12 cellular contexts compared by ENCODE assay signal in genomic region chr13:99323488-99323887, GRCh38. TPM values are rescaled to one million over a fixed set of nuclear protein-coding genes. Genes with fewer than 3 reads are reported as not detected.
DNase-seq lines count a peak whose midpoint lies in the region; ATAC-seq and TF ChIP-seq lines count a peak whose summit lies in the region.
"Had no signal": no experiment of that assay in that cellular context is flagged by ENCODE, and none has a peak within 500 bp of the region (broad histone marks: within the 10 kb centered on the region; RNA-seq: fewer than 3 reads in every experiment).

No MANE protein-coding gene starts in this region.

- H3K4ac ChIP-seq in mesenchymal stem cell (ENCODE audit: low read depth in 1 of 2, low read length in 2 of 2) = peak overlapping the region in 1 of 2 experiments; percentile 15

- no peak overlapping the region for H3K23ac ChIP-seq in mesenchymal stem cell (ENCODE audit: low read length in 2 of 2)

- H3K27ac Mint-ChIP-seq in CD4-positive, alpha-beta T cell = peak overlapping the region; percentile 93
- peak overlapping the region; percentile 97 for H3K27ac Mint-ChIP-seq in activated T-helper 17 cell treated with anti-CD3 and anti-CD28 coated beads, Interleukin-2, amount 50 U/mL, for 72 hours

- H3K36me3 ChIP-seq in HCT116 (ENCODE audit: control insufficient read depth in 1 of 2, insufficient read depth in 2 of 2, low read length in 2 of 2) = peaks cover 0 to 4% of the 10 kb centered on the region in 2 experiments; a peak in 1 of 4 replicates
- peaks cover 1 to 16% of the 10 kb centered on the region in 2 experiments for H3K36me3 ChIP-seq in mesenchymal stem cell (ENCODE audit: control insufficient read depth in 1 of 2, insufficient read depth in 2 of 2, low read depth in 1 of 2, low read length in 2 of 2)
- H3K36me3 ChIP-seq in sigmoid colon = no peaks in the 10 kb centered on the region

- peaks cover 58% of the 10 kb centered on the region for H3K36me3 Mint-ChIP-seq in CD4-positive, alpha-beta T cell (ENCODE audit: low read depth)
- H3K36me3 Mint-ChIP-seq in activated T-helper 17 cell treated with anti-CD3 and anti-CD28 coated beads, Interleukin-2, amount 50 U/mL, for 72 hours (ENCODE audit: low read depth) = peaks cover 76% of the 10 kb centered on the region

- no peak for TF ChIP-seq POLR2A in HCT116 (IDR thresholded peaks at IDR 0.05; ENCODE audit: borderline replicate concordance, extremely low read depth, insufficient read depth, insufficient read length)
- TF ChIP-seq POLR2A in sigmoid colon (IDR thresholded peaks at IDR 0.05) = no peak

- H4K20me1 ChIP-seq in HCT116 (ENCODE audit: insufficient read depth) = no peaks in the 10 kb centered on the region

- TF ChIP-seq EP300 in sigmoid colon (IDR thresholded peaks at IDR 0.05) = no peak

- no peaks in the 10 kb centered on the region for H3K27me3 Mint-ChIP-seq in CD4-positive, alpha-beta T cell
- no peaks in the 10 kb centered on the region for H3K27me3 Mint-ChIP-seq in activated T-helper 17 cell treated with anti-CD3 and anti-CD28 coated beads, Interleukin-2, amount 50 U/mL, for 72 hours

- H2BK15ac ChIP-seq in mesenchymal stem cell (ENCODE audit: low read depth, poor library complexity, severe bottlenecking) = no peak overlapping the region

- peak overlapping the region in 1 of 2 experiments; percentile 21 for H3K18ac ChIP-seq in mesenchymal stem cell (ENCODE audit: low read depth in 1 of 2, low read length in 2 of 2)

- no peak overlapping the region for H2AK5ac ChIP-seq in mesenchymal stem cell (ENCODE audit: low read length, severe bottlenecking)

- intact Hi-C loops in CD4-positive, alpha-beta T cell (cut with DNase I, micrococcal nuclease) = no loop called here
- intact Hi-C loops in HCT116 (cut with micrococcal nuclease) = no loop called here
- intact Hi-C loops in sigmoid colon (cut with DNase I) = no loop called here

- no peaks in the 10 kb centered on the region for H3K9me3 ChIP-seq in CD4-positive, alpha-beta T cell (ENCODE audit: control insufficient read depth, low read length)
- no peaks in the 10 kb centered on the region for H3K9me3 ChIP-seq in HCT116 (ENCODE audit: control insufficient read depth in 1 of 2, insufficient read depth in 1 of 2, low read depth in 1 of 2, low read length in 2 of 2)
- no peaks in the 10 kb centered on the region for H3K9me3 ChIP-seq in mesenchymal stem cell (ENCODE audit: control insufficient read depth, low read length)
- no peaks in the 10 kb centered on the region for H3K9me3 ChIP-seq in sigmoid colon

- ATAC-seq in CD4-positive, alpha-beta T cell (ENCODE audit: poor library complexity) = no peak
- peak; percentile 74 for ATAC-seq in HCT116
- ATAC-seq in activated T-helper 17 cell treated with anti-CD3 and anti-CD28 coated beads, Interleukin-2, amount 50 U/mL, for 72 hours (replicated peaks) = no peak
- ATAC-seq in HG02870 (IDR thresholded peaks at IDR 0.05; ENCODE audit: unreplicated experiment) = no peak

- peak overlapping the region; percentile 80 for H3K27ac ChIP-seq in CD4-positive, alpha-beta T cell (ENCODE audit: low read depth, low read length)
- peak overlapping the region; percentile 62; the same call in 1 of the 2 replicates for H3K27ac ChIP-seq in HCT116 (ENCODE audit: low read depth, low read length)
- no peak overlapping the region for H3K27ac ChIP-seq in mesenchymal stem cell (ENCODE audit: low read length, poor library complexity, severe bottlenecking)
- peak overlapping the region in 1 of 4 donors; percentile 57 for H3K27ac ChIP-seq in sigmoid colon
- H3K27ac ChIP-seq: hepatocyte, parathyroid adenoma had no signal

- TF ChIP-seq RAD21 in HCT116 (IDR thresholded peaks at IDR 0.05; ENCODE audit: low read depth) = no peak

- no peak for TF ChIP-seq CTCF in CD4-positive, alpha-beta T cell (IDR thresholded peaks at IDR 0.05)
- no peak for TF ChIP-seq CTCF in HCT116 (IDR thresholded peaks at IDR 0.05 in 2 of 3, conservative IDR thresholded peaks at IDR 0.05 in 1 of 3; ENCODE audit: borderline replicate concordance in 1 of 3, insufficient read depth in 1 of 3, low read depth in 2 of 3, low read length in 2 of 3)
- TF ChIP-seq CTCF in sigmoid colon (IDR thresholded peaks at IDR 0.05) = no peak

- H2BK120ac ChIP-seq in mesenchymal stem cell (ENCODE audit: low read depth, low read length) = no peak overlapping the region

- H3K4me2 ChIP-seq in HCT116 (ENCODE audit: low read length) = peak overlapping the region; percentile 64
- no peak overlapping the region for H3K4me2 ChIP-seq in mesenchymal stem cell (ENCODE audit: low read length, poor library complexity, severe bottlenecking)
- H3K4me2 ChIP-seq: hepatocyte had no signal

- WGBS in mesenchymal stem cell = 74% methylated on average over 2 of the region's 3 CpGs
- 63 to 89% methylated on average over 3 of the region's 3 CpGs for WGBS in sigmoid colon, 2 donors

- H3K9me2 ChIP-seq in HCT116 (ENCODE audit: insufficient read depth) = no peaks in the 10 kb centered on the region

- POLR2A ChIA-PET in CD4-positive, alpha-beta T cell (lab: Charles Lee) = interaction anchor here (1.0 to 5.2 kb wide), 11 partner anchors 9 to 97 kb away, joined by 4 to 36 read pairs (median 5); partner anchors contain the start of gene GPR183
- POLR2A ChIA-PET in HCT116 (lab: Charles Lee) = no interaction called here

- H3K27me3 ChIP-seq in CD4-positive, alpha-beta T cell (ENCODE audit: control insufficient read depth, insufficient read depth, low read length) = no peaks in the 10 kb centered on the region
- H3K27me3 ChIP-seq in HCT116 (ENCODE audit: insufficient read depth, low read length) (no peaks in the 10 kb centered on the region), mesenchymal stem cell (ENCODE audit: control insufficient read depth in 1 of 2, insufficient read depth in 1 of 2, low read length in 2 of 2) (no peaks in the 10 kb centered on the region), sigmoid colon (no peaks in the 10 kb centered on the region)
- H3K27me3 ChIP-seq: hepatocyte had no signal

- H3K79me1 ChIP-seq in mesenchymal stem cell (replicated peaks; ENCODE audit: low read length, poor library complexity, severe bottlenecking) = peaks cover 12% of the 10 kb centered on the region

- no TSS peak for BruUV-seq in HCT116 (replicated peaks; lab: Mats Ljungman, UMichigan)

- no peak overlapping the region for H4K8ac ChIP-seq in mesenchymal stem cell (ENCODE audit: low read length)

- CTCF ChIA-PET in CD4-positive, alpha-beta T cell (lab: Charles Lee) = interaction anchor here (1.2 to 2.9 kb wide), 6 partner anchors 15 to 113 kb away, joined by 3 to 18 read pairs (median 5); no protein-coding TSS in a partner anchor
- CTCF ChIA-PET in HCT116 (lab: Charles Lee) = interaction anchor here (1.0 kb wide), 1 partner anchor 43 kb away, joined by 3 read pairs; no protein-coding TSS in a partner anchor

- DNase-seq in CD4-positive, alpha-beta T cell = no peak
- DNase-seq in HCT116 (ENCODE audit: low read depth, low spot score) = peak; percentile 60
- DNase-seq in mesenchymal stem cell = peak; percentile 43
- no peak for DNase-seq in sigmoid colon
- DNase-seq in DMS153 (lab: John Stamatoyannopoulos, UW) = no peak
- DNase-seq in HPDE6-E6E7 (ENCODE audit: extremely low spot score) = no peak
- DNase-seq: Calu3, NCI-H2171 treated with DMSO at 0.1 percent for 48 hours had no signal

- RAD21 ChIA-PET in HCT116 (lab: Charles Lee; ENCODE audit: low non-redundant PET in 1 of 2, low total read pairs in 2 of 2, uncharacterized antibody in 2 of 2, unreplicated experiment in 2 of 2) = no interaction called here

- H3K4me3 ChIP-seq in HCT116 (replicated peaks in 1 of 2; ENCODE audit: low read depth in 1 of 2, low read length in 2 of 2) = no peak overlapping the region
- H3K4me3 ChIP-seq in mesenchymal stem cell (ENCODE audit: insufficient read depth in 1 of 2, low read depth in 1 of 2, low read length in 2 of 2) = peak overlapping the region in 1 of 2 experiments; percentile 64
- no peak overlapping the region for H3K4me3 ChIP-seq in sigmoid colon
- H3K4me3 ChIP-seq: hepatocyte had no signal

- H3K79me2 ChIP-seq in HCT116 (ENCODE audit: insufficient read depth, low read length) = peaks cover 5% of the 10 kb centered on the region
- H3K79me2 ChIP-seq: hepatocyte, parathyroid adenoma had no signal

- no peak overlapping the region for H3K14ac ChIP-seq in mesenchymal stem cell (ENCODE audit: low read length in 2 of 2)

- peak overlapping the region; percentile 11 for H4K91ac ChIP-seq in mesenchymal stem cell (ENCODE audit: low read length)

- H3K9me3 Mint-ChIP-seq in CD4-positive, alpha-beta T cell = no peaks in the 10 kb centered on the region
- H3K9me3 Mint-ChIP-seq in activated T-helper 17 cell treated with anti-CD3 and anti-CD28 coated beads, Interleukin-2, amount 50 U/mL, for 72 hours = no peaks in the 10 kb centered on the region

- no peak overlapping the region for H2BK12ac ChIP-seq in mesenchymal stem cell (ENCODE audit: low read length in 2 of 2)

- H3K4me1 ChIP-seq in HCT116 (ENCODE audit: control insufficient read depth in 1 of 2, insufficient read depth in 2 of 2, low read length in 2 of 2) (peaks cover 55 to 59% of the 10 kb centered on the region in 2 experiments), mesenchymal stem cell (ENCODE audit: control insufficient read depth, insufficient read depth, low read depth, low read length) (peaks cover 3% of the 10 kb centered on the region), sigmoid colon (peaks cover 0 to 32% (median 13%) of the 10 kb centered on the region in 4 donors)
- H3K4me1 ChIP-seq: parathyroid adenoma had no signal

- H3K4me1 Mint-ChIP-seq in CD4-positive, alpha-beta T cell (ENCODE audit: low read depth) = peaks cover 83% of the 10 kb centered on the region
- peaks cover 55% of the 10 kb centered on the region for H3K4me1 Mint-ChIP-seq in activated T-helper 17 cell treated with anti-CD3 and anti-CD28 coated beads, Interleukin-2, amount 50 U/mL, for 72 hours

- H2BK5ac ChIP-seq in mesenchymal stem cell (ENCODE audit: low read depth, low read length, poor library complexity, severe bottlenecking) = no peak overlapping the region

- H3K9ac ChIP-seq in HCT116 (ENCODE audit: low read length) = peak overlapping the region; percentile 44; the same call in 1 of the 2 replicates
- peak overlapping the region; percentile 92 for H3K9ac ChIP-seq in mesenchymal stem cell (ENCODE audit: low read length)
- H3K9ac ChIP-seq: parathyroid adenoma had no signal

- H2AFZ ChIP-seq in HCT116 (ENCODE audit: low read depth, low read length, poor library complexity, severe bottlenecking) (no peak overlapping the region), mesenchymal stem cell (ENCODE audit: low read depth, low read length) (no peak overlapping the region)
- H2AFZ ChIP-seq: hepatocyte, parathyroid adenoma had no signal

- peak overlapping the region; percentile 66 for H3K4me3 Mint-ChIP-seq in CD4-positive, alpha-beta T cell
- H3K4me3 Mint-ChIP-seq in activated T-helper 17 cell treated with anti-CD3 and anti-CD28 coated beads, Interleukin-2, amount 50 U/mL, for 72 hours = peak overlapping the region; percentile 75

RNA-seq across cellular contexts. Expression of gene GPR183, which starts 16.3 kb away (rescaled TPM):
- total RNA-seq in CD4-positive, alpha-beta T cell = 100 to 1,000 TPM; 330 to 337 TPM
- total RNA-seq in HCT116 (2021; ENCODE audit: unreplicated experiment) (0.30 TPM), sigmoid colon (10 to 100 TPM; 30.9 to 36.4 (median 33.2) TPM)
- 0.13 and 0.19 TPM in 2 replicates for polyA plus RNA-seq in HCT116 (2012)
- total RNA-seq in activated T-helper 17 cell treated with anti-CD3 and anti-CD28 coated beads, Interleukin-2, amount 50 U/mL, for 72 hours = 10 to 100 TPM; 92.4 to 95.1 TPM
- 8.4 TPM for polyA plus RNA-seq in mesenchymal stem cell (2013, experiment 1 of 2)
- 8.1 TPM for polyA plus RNA-seq in mesenchymal stem cell (2013, experiment 2 of 2)
- 10 to 100 TPM in 2 of 3 donors, 1 to 10 TPM in 1; 4.8 to 20.2 (median 10.4) TPM for polyA plus RNA-seq in sigmoid colon
- total RNA-seq: Calu3 had no signal

Comparison
In these comparisons a context has a peak if more than half of its experiments do, and no peak if none do; other contexts are left out.
1. DNase-seq: peak in HCT116 (single experiment) and mesenchymal stem cell (single experiment); none in CD4-positive, alpha-beta T cell (0 of 10), sigmoid colon (single experiment), DMS153 (single experiment) and HPDE6-E6E7 (single experiment).
2. RNA of gene GPR183, which starts 16.3 kb away (total RNA-seq): 330 to 337 TPM in CD4-positive, alpha-beta T cell, 92.4 to 95.1 TPM in activated T-helper 17 cell treated with anti-CD3 and anti-CD28 coated beads, Interleukin-2, amount 50 U/mL, for 72 hours and 30.9 to 36.4 TPM in sigmoid colon; 0.30 TPM in HCT116 (single experiment); every median in the first group is over 10 times any median in the second.